25 cellular contexts compared by ENCODE assay signal in the genomic region with DNA sequence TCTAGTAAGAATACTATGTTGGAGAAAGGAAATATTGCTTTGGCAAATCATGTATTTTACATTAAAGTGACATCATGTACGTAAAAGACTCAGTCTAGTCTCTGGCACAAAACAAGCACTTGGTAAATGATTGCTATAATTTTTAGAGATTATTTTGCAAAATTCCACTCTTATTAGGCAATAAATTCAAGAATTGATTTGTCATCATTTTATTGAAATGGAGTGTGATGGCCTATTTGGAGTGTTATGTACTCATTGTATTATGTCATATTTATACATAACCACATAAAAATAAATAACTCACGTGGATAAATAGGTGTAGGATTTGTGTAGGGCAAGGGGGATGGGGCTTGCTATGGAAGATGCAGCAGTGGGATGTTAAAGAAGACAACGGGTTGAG.
"Had no signal": no experiment of that assay in that cellular context is flagged by ENCODE, and none has a peak within 500 bp of the region (broad histone marks: within the 10 kb centered on the region; RNA-seq: fewer than 3 reads in every experiment).

No MANE protein-coding gene starts in this region.

- H3K27me3 Mint-ChIP-seq: T-cell had no signal

- H3K27ac ChIP-seq: HL-60, KMS-11, SJSA1 had no signal

- FAIRE-seq: HTR-8/SVneo, RCC 7860 had no signal

- H3K9me3 ChIP-seq: SJSA1 had no signal

- H3K27ac Mint-ChIP-seq: T-cell; T-helper 1 cell treated with Interleukin-12 subunit alpha and Interleukin-12 subunit beta and Interleukin-4 antibody, amounts not matched to agents 30 μg/mL and 1 μg/mL, for 36 hours had no signal

- ATAC-seq: T-cell had no signal

- H3K4me2 ChIP-seq: KMS-11, SK-N-SH had no signal

- H3K36me3 ChIP-seq: SJSA1 had no signal

- H3K4me3 ChIP-seq: SJSA1 had no signal

- DNase-seq: Kasumi-1, MM.1S, NCI-H1092, NCI-H1105 treated with DMSO at 0.1 percent for 48 hours, NCI-H1417 treated with DMSO at 0.1 percent for 48 hours, NCI-H146, NCI-H1694 treated with DMSO at 0.1 percent for 48 hours, NCI-H1930, NCI-H2081, NCI-H2107, NCI-H2227 treated with DMSO at 0.1 percent for 48 hours, NCI-H524, NCI-H526 treated with DMSO at 0.1 percent for 48 hours, NCI-H748 treated with DMSO at 0.1 percent for 48 hours, Right ventricle myocardium superior, RPMI8226, SK-N-SH, SW 1271, T-cell had no signal

- H3K36me3 Mint-ChIP-seq: T-cell had no signal

- H3K27me3 ChIP-seq: SJSA1 had no signal

- H3K9ac ChIP-seq: KMS-11, SK-N-SH had no signal

- H3K4me3 Mint-ChIP-seq: T-cell; T-helper 1 cell treated with Interleukin-12 subunit alpha and Interleukin-12 subunit beta and Interleukin-4 antibody, amounts not matched to agents 30 μg/mL and 1 μg/mL, for 36 hours had no signal
